15 cellular contexts compared by ENCODE assay signal in genomic region chrX:69080912-69081465, GRCh38.
"Had no signal": no experiment of that assay in that cellular context is flagged by ENCODE, and none has a peak within 500 bp of the region (broad histone marks: within the 10 kb centered on the region; RNA-seq: fewer than 3 reads in every experiment).

No MANE protein-coding gene starts in this region.

- H3K4me1 ChIP-seq: foreskin keratinocyte, pancreas, uterus had no signal

- H3K27ac ChIP-seq: brain microvascular endothelial cell, foreskin keratinocyte, pancreas, uterus had no signal

- ATAC-seq: activated T-cell treated with anti-CD3 and anti-CD28 coated beads, Interleukin-2, amount 50 U/mL, for 72 hours; foreskin keratinocyte; pancreas had no signal

- H3K27me3 ChIP-seq: brain microvascular endothelial cell, foreskin keratinocyte, pancreas, uterus had no signal

- H3K9me3 ChIP-seq: pancreas, tibial nerve, uterus had no signal

- H3K4me3 ChIP-seq: pancreas, tibial nerve, uterus had no signal

- H3K36me3 ChIP-seq: brain microvascular endothelial cell, pancreas, tibial nerve, uterus had no signal

- DNase-seq: activated CD4-positive, alpha-beta T cell treated with anti-CD3 and anti-CD28 coated beads, Interleukin-2, amount 10 ng/mL, durations not matched to agents 7 days and 5 days; activated CD4-positive, CD25-positive, alpha-beta regulatory T cell; activated CD8-positive, alpha-beta memory T cell treated with anti-CD3 and anti-CD28 coated beads, Interleukin-2, amount 50 U/mL, for 48 hours; activated gamma-delta T cell treated with Interleukin-2 at 50 U/mL for 16 hours; activated T-cell treated with anti-CD3 and anti-CD28 coated beads, Interleukin-2, amount 50 U/mL, for 72 hours; amygdala; brain microvascular endothelial cell; effector memory CD4-positive, alpha-beta T cell; foreskin keratinocyte; kidney glomerular epithelial cell; stimulated activated CD4-positive, alpha-beta T cell treated with anti-CD3 and anti-CD28 coated beads, Interleukin-4, amount 100 ng/mL, for 24 hours; stimulated activated naive CD4-positive, alpha-beta T cell; uterus had no signal
